ENCODE assay signal across 17 cellular contexts in genomic region chr6:147077251-147077650, GRCh38.
DNase-seq lines count a peak whose midpoint lies in the region; ATAC-seq and TF ChIP-seq lines count a peak whose summit lies in the region.
"Had no signal": no experiment of that assay in that cellular context is flagged by ENCODE, and none has a peak within 500 bp of the region (broad histone marks: within the 10 kb centered on the region; RNA-seq: fewer than 3 reads in every experiment).

No MANE protein-coding gene starts in this region.

- TF ChIP-seq POLR2A in prostate gland (IDR thresholded peaks at IDR 0.05): no peak

- no peak overlapping the region for H3K4me2 ChIP-seq in neural progenitor cell
- H3K4me2 ChIP-seq: BLaER1, GM23338 had no signal

- H3K4me1 Mint-ChIP-seq in neural progenitor cell: peaks cover 11% of the 10 kb centered on the region
- H3K4me1 Mint-ChIP-seq: activated CD4-positive, alpha-beta T cell treated with anti-CD3 and anti-CD28 coated beads for 36 hours; activated naive CD4-positive, alpha-beta T cell treated with anti-CD3 and anti-CD28 coated beads, Interleukin-2, amount 10 ng/mL, durations not matched to agents 7 days and 5 days had no signal

- H3K27me3 Mint-ChIP-seq in neural progenitor cell (ENCODE audit: insufficient read depth, low read depth): no peaks in the 10 kb centered on the region
- H3K27me3 Mint-ChIP-seq: activated CD4-positive, alpha-beta T cell treated with anti-CD3 and anti-CD28 coated beads for 36 hours had no signal

- no peaks in the 10 kb centered on the region for H3K36me3 Mint-ChIP-seq in neural progenitor cell
- H3K36me3 Mint-ChIP-seq: activated naive CD4-positive, alpha-beta T cell treated with anti-CD3 and anti-CD28 coated beads, Interleukin-2, amount 10 ng/mL, durations not matched to agents 7 days and 5 days; naive B cell had no signal

- H3K36me3 ChIP-seq in prostate gland (no peaks in the 10 kb centered on the region), neural progenitor cell (no peaks in the 10 kb centered on the region)
- H3K36me3 ChIP-seq: BLaER1, SJCRH30 had no signal

- no peak overlapping the region for H2AFZ ChIP-seq in neural progenitor cell (replicated peaks)
- H2AFZ ChIP-seq: GM23338 had no signal

- H3K27me3 ChIP-seq in prostate gland (replicated peaks; ENCODE audit: insufficient read depth) (no peaks in the 10 kb centered on the region), neural progenitor cell (no peaks in the 10 kb centered on the region)
- H3K27me3 ChIP-seq: BLaER1, SJCRH30 had no signal

- TF ChIP-seq CTCF in LNCaP clone FGC (IDR thresholded peaks at IDR 0.05; ENCODE audit: control insufficient read depth, extremely low read depth, insufficient read depth) (no peak), prostate gland (IDR thresholded peaks at IDR 0.05) (no peak), neural progenitor cell (IDR thresholded peaks at IDR 0.05) (no peak)

- H3F3A ChIP-seq in neural progenitor cell (ENCODE audit: low read depth): no peaks in the 10 kb centered on the region

- no peaks in the 10 kb centered on the region for H3K9me3 Mint-ChIP-seq in neural progenitor cell
- H3K9me3 Mint-ChIP-seq: activated naive CD4-positive, alpha-beta T cell treated with anti-CD3 and anti-CD28 coated beads, Interleukin-2, amount 10 ng/mL, durations not matched to agents 7 days and 5 days; GM23338; naive B cell had no signal

- no peaks in the 10 kb centered on the region for H4K20me1 ChIP-seq in neural progenitor cell (ENCODE audit: low read depth)
- H4K20me1 ChIP-seq: BLaER1 had no signal

- peak; percentile 67 for DNase-seq in LNCaP clone FGC (ENCODE audit: low read depth)
- DNase-seq in NCI-H774 (lab: John Stamatoyannopoulos, UW): peak; percentile 59
- DNase-seq in globus pallidus (ENCODE audit: low spot score): peak; percentile 64
- peak; percentile 93 for DNase-seq in prostate gland (ENCODE audit: low spot score)
- no peak for DNase-seq in neural progenitor cell (ENCODE audit: low spot score)
- DNase-seq in GDM1 (lab: John Stamatoyannopoulos, UW): no peak
- DNase-seq: activated CD4-positive, alpha-beta T cell treated with anti-CD3 and anti-CD28 coated beads for 36 hours; activated naive CD4-positive, alpha-beta T cell treated with anti-CD3 and anti-CD28 coated beads, Interleukin-2, amount 10 ng/mL, durations not matched to agents 7 days and 5 days; DND-41; effector CD4-positive, alpha-beta T cell; MM.1S; naive B cell; NCI-H2081; SJCRH30 had no signal

- H3K4me3 ChIP-seq in LNCaP clone FGC (ENCODE audit: low read depth, low read length) (no peak overlapping the region), prostate gland (no peak overlapping the region), neural progenitor cell (no peak overlapping the region)
- H3K4me3 ChIP-seq: BLaER1, GM23338, SJCRH30 had no signal

- H3K27ac ChIP-seq in prostate gland (peak overlapping the region; percentile 44 to 65), neural progenitor cell (no peak overlapping the region)
- H3K27ac ChIP-seq: BLaER1, SJCRH30 had no signal

- ATAC-seq in HG03196 (IDR thresholded peaks at IDR 0.05; ENCODE audit: unreplicated experiment): no peak
- ATAC-seq: activated CD4-positive, alpha-beta T cell treated with anti-CD3 and anti-CD28 coated beads for 36 hours; GM23338 had no signal

- 39% methylated on average over 5 of the region's 5 CpGs for WGBS in prostate gland

- H3K9ac ChIP-seq in neural progenitor cell: no peak overlapping the region
- H3K9ac ChIP-seq: BLaER1 had no signal

- H3K4me1 ChIP-seq in prostate gland (replicated peaks) (peaks cover 13% of the 10 kb centered on the region), neural progenitor cell (no peaks in the 10 kb centered on the region)
- H3K4me1 ChIP-seq: BLaER1, SJCRH30 had no signal

- no peak overlapping the region for H3K27ac Mint-ChIP-seq in neural progenitor cell
- H3K27ac Mint-ChIP-seq: activated CD4-positive, alpha-beta T cell treated with anti-CD3 and anti-CD28 coated beads for 36 hours; activated naive CD4-positive, alpha-beta T cell treated with anti-CD3 and anti-CD28 coated beads, Interleukin-2, amount 10 ng/mL, durations not matched to agents 7 days and 5 days; GM23338; naive B cell had no signal

- H3K9me3 ChIP-seq in prostate gland (no peaks in the 10 kb centered on the region), neural progenitor cell (ENCODE audit: low read depth) (no peaks in the 10 kb centered on the region)
- H3K9me3 ChIP-seq: BLaER1, SJCRH30 had no signal

- no peak overlapping the region for H3K4me3 Mint-ChIP-seq in neural progenitor cell
- H3K4me3 Mint-ChIP-seq: activated CD4-positive, alpha-beta T cell treated with anti-CD3 and anti-CD28 coated beads for 36 hours; activated naive CD4-positive, alpha-beta T cell treated with anti-CD3 and anti-CD28 coated beads, Interleukin-2, amount 10 ng/mL, durations not matched to agents 7 days and 5 days; GM23338; naive B cell had no signal

- intact Hi-C loops in prostate gland (cut with DNase I): no loop called here

- H3K79me2 ChIP-seq in neural progenitor cell (ENCODE audit: low read depth): no peaks in the 10 kb centered on the region

Comparison
In these comparisons a context has a peak if more than half of its experiments do, and no peak if none do; other contexts are left out.
1. DNase-seq: peak in LNCaP clone FGC (single experiment), NCI-H774 (single experiment), globus pallidus (single experiment) and prostate gland (single experiment); none in neural progenitor cell (single experiment) and GDM1 (single experiment).